12 cellular contexts compared by ENCODE assay signal in genomic region chr5:14744296-14745187, GRCh38.
DNase-seq lines count a peak whose midpoint lies in the region; ATAC-seq and TF ChIP-seq lines count a peak whose summit lies in the region.
"Had no signal": no experiment of that assay in that cellular context is flagged by ENCODE, and none has a peak within 500 bp of the region (broad histone marks: within the 10 kb centered on the region; RNA-seq: fewer than 3 reads in every experiment).

No MANE protein-coding gene starts in this region.

- H3K9me3 Mint-ChIP-seq in naive B cell = no peaks in the 10 kb centered on the region

- H4K20me1 ChIP-seq in DND-41 (ENCODE audit: insufficient read depth, low read length) = peaks cover 10% of the 10 kb centered on the region

- H2AFZ ChIP-seq in DND-41 (ENCODE audit: low read depth, low read length) = no peak overlapping the region

- H3K36me3 Mint-ChIP-seq in naive B cell = peaks cover 24 to 26% of the 10 kb centered on the region in 2 donors

- H3K27me3 ChIP-seq in DND-41 (ENCODE audit: insufficient read depth, low read length, poor library complexity) = no peaks in the 10 kb centered on the region
- H3K27me3 ChIP-seq: BE2C had no signal

- ATAC-seq in DND-41 (ENCODE audit: insufficient read depth, low read depth) (no peak), GM21786 (IDR thresholded peaks at IDR 0.05; ENCODE audit: unreplicated experiment) (peak; percentile 53), naive B cell (ENCODE audit: low read depth in 2 of 2) (peak; percentile 42 to 60), HG02938 (IDR thresholded peaks at IDR 0.05; ENCODE audit: unreplicated experiment) (no peak), HG02798 (IDR thresholded peaks at IDR 0.05; ENCODE audit: poor library complexity, unreplicated experiment) (no peak), HG03469 (IDR thresholded peaks at IDR 0.05; ENCODE audit: unreplicated experiment) (no peak)

- peak overlapping the region; percentile 79 to 96 (median 85) for H3K27ac Mint-ChIP-seq in naive B cell

- H3K9ac ChIP-seq in DND-41 (ENCODE audit: low read depth, low read length) = no peak overlapping the region

- no peak for TF ChIP-seq CTCF in DND-41 (IDR thresholded peaks at IDR 0.05; ENCODE audit: borderline replicate concordance, extremely low read depth, low read length, poor library complexity, severe bottlenecking)

- H3K27me3 Mint-ChIP-seq in naive B cell = no peaks in the 10 kb centered on the region

- H3K4me1 Mint-ChIP-seq in naive B cell = peaks cover 18 to 28% (median 22%) of the 10 kb centered on the region in 3 donors

- H3K9me3 ChIP-seq in DND-41 (ENCODE audit: insufficient read depth, low read length, severe bottlenecking) = no peaks in the 10 kb centered on the region
- H3K9me3 ChIP-seq: BE2C had no signal

- H3K4me1 ChIP-seq in DND-41 (ENCODE audit: insufficient read depth, low read length) = peaks cover 26% of the 10 kb centered on the region
- H3K4me1 ChIP-seq: BE2C had no signal

- no peaks in the 10 kb centered on the region for H3K79me2 ChIP-seq in DND-41 (ENCODE audit: insufficient read depth, low read length)

- H3K4me2 ChIP-seq in DND-41 (ENCODE audit: insufficient read depth, low read length) = no peak overlapping the region

- peak overlapping the region in 6 of 8 donors; percentile 50 to 77 (median 68) for H3K4me3 Mint-ChIP-seq in naive B cell

- H3K4me3 ChIP-seq in DND-41 (ENCODE audit: low read depth in 1 of 2, low read length in 2 of 2) = no peak overlapping the region
- H3K4me3 ChIP-seq: lung had no signal

- 0 out of 2 replicates have a peak overlapping the region, but pooled peaks have one; percentile 23 for H3K27ac ChIP-seq in DND-41 (ENCODE audit: low read length)
- H3K27ac ChIP-seq in angular gyrus (ENCODE audit: low read depth, low read length) = peak overlapping the region; percentile 26

- H3K36me3 ChIP-seq in DND-41 (ENCODE audit: insufficient read depth, low read length) = peaks cover 68% of the 10 kb centered on the region

- no peak for DNase-seq in DND-41
- DNase-seq in naive B cell = no peak
- no peak for DNase-seq in NCI-H345 (lab: John Stamatoyannopoulos, UW)
- DNase-seq: BE2C, NCI-H1105 treated with DMSO at 0.1 percent for 48 hours, T-helper 9 cell had no signal

Comparison
In these comparisons a context has a peak if more than half of its experiments do, and no peak if none do; other contexts are left out.
1. ATAC-seq: peak in GM21786 (single experiment) and naive B cell (2 of 2); none in DND-41 (single experiment), HG02938 (single experiment), HG02798 (single experiment) and HG03469 (single experiment).